17 cellular contexts compared by ENCODE assay signal in genomic region chr17:43129671-43130010, GRCh38. TPM values are rescaled to one million over a fixed set of nuclear protein-coding genes. Genes with fewer than 3 reads are reported as not detected.
DNase-seq lines count a peak whose midpoint lies in the region; ATAC-seq and TF ChIP-seq lines count a peak whose summit lies in the region.
"Had no signal": no experiment of that assay in that cellular context is flagged by ENCODE, and none has a peak within 500 bp of the region (broad histone marks: within the 10 kb centered on the region; RNA-seq: fewer than 3 reads in every experiment).

No MANE protein-coding gene starts in this region.

- H3K36me3 ChIP-seq in SK-N-MC (ENCODE audit: insufficient read depth, low read length) (peaks cover 9% of the 10 kb centered on the region; the same call in 1 of the 2 replicates), mucosa of stomach (ENCODE audit: control insufficient read depth, insufficient read depth, low read length) (no peaks in the 10 kb centered on the region), upper lobe of left lung (peaks cover 0 to 21% (median 9%) of the 10 kb centered on the region in 4 donors)

- no peaks in the 10 kb centered on the region for H3K9me3 ChIP-seq in SK-N-MC (ENCODE audit: low read depth, low read length)
- no peaks in the 10 kb centered on the region for H3K9me3 ChIP-seq in mucosa of stomach (ENCODE audit: control insufficient read depth, low read length)
- no peaks in the 10 kb centered on the region for H3K9me3 ChIP-seq in upper lobe of left lung
- H3K9me3 ChIP-seq: Peyer's patch, tibial nerve had no signal

- TF ChIP-seq CTCF in epithelial cell of esophagus (IDR thresholded peaks at IDR 0.05; ENCODE audit: insufficient read depth, low read depth, low read length, missing control alignments) (no peak), upper lobe of left lung (IDR thresholded peaks at IDR 0.05) (no peak)

- no peak for DNase-seq in SK-N-MC (ENCODE audit: low read depth, low spot score)
- peak; percentile 28 for DNase-seq in epithelial cell of esophagus (ENCODE audit: low read depth)
- DNase-seq in upper lobe of left lung: no peak
- no peak for DNase-seq in DMS 273 (lab: John Stamatoyannopoulos, UW; ENCODE audit: unreplicated experiment)
- no peak for DNase-seq in activated naive CD4-positive, alpha-beta T cell treated with anti-CD3 and anti-CD28 coated beads, Interleukin-2, amount 50 U/mL, for 72 hours (ENCODE audit: low spot score in 2 of 2)
- DNase-seq: activated CD4-positive, alpha-beta T cell treated with anti-CD3 and anti-CD28 coated beads, Interleukin-2, amount 50 U/mL, for 4 hours; activated T-cell treated with anti-CD3 and anti-CD28 coated beads, Interleukin-2, amount 50 U/mL, for 4 hours; C1 segment of cervical spinal cord; small intestine; SW 1271 had no signal

- H3K9ac ChIP-seq in SK-N-MC (ENCODE audit: insufficient read length): no peak overlapping the region
- peak overlapping the region; percentile 78 for H3K9ac ChIP-seq in mucosa of stomach (ENCODE audit: low read length)

- no peaks in the 10 kb centered on the region for H3K9me3 Mint-ChIP-seq in activated naive CD4-positive, alpha-beta T cell treated with anti-CD3 and anti-CD28 coated beads, Interleukin-2, amount 50 U/mL, for 72 hours
- H3K9me3 Mint-ChIP-seq: activated naive CD4-positive, alpha-beta T cell treated with anti-CD3 and anti-CD28 coated beads, Interleukin-2, amount 50 U/mL, for 24 hours; activated T-cell treated with anti-CD3 and anti-CD28 coated beads, Interleukin-2, amount 50 U/mL, for 4 hours had no signal

- H3K4me3 ChIP-seq in SK-N-MC (no peak overlapping the region), epithelial cell of esophagus (ENCODE audit: low read length) (peak overlapping the region; percentile 41), mucosa of stomach (ENCODE audit: low read length) (no peak overlapping the region), upper lobe of left lung (peak overlapping the region in 3 of 4 donors; percentile 20 to 37 (median 33))
- H3K4me3 ChIP-seq: hepatocyte, Peyer's patch, tibial nerve had no signal

- TF ChIP-seq EP300 in upper lobe of left lung (IDR thresholded peaks at IDR 0.05): no peak

- TF ChIP-seq POLR2A in upper lobe of left lung (IDR thresholded peaks at IDR 0.05): no peak

- ATAC-seq in upper lobe of left lung (ENCODE audit: low FRiP score in 2 of 2) (no peak), GM18907 (IDR thresholded peaks at IDR 0.05; ENCODE audit: unreplicated experiment) (no peak)
- no peak for ATAC-seq in activated naive CD4-positive, alpha-beta T cell treated with anti-CD3 and anti-CD28 coated beads, Interleukin-2, amount 50 U/mL, for 72 hours
- ATAC-seq: activated T-cell treated with anti-CD3 and anti-CD28 coated beads, Interleukin-2, amount 50 U/mL, for 4 hours; HCT116 had no signal

- H3K27me3 ChIP-seq in mucosa of stomach (ENCODE audit: control insufficient read depth, insufficient read depth, low read length) (no peaks in the 10 kb centered on the region), upper lobe of left lung (no peaks in the 10 kb centered on the region)
- H3K27me3 ChIP-seq: hepatocyte, Peyer's patch, tibial nerve had no signal

- H3K4me1 ChIP-seq in mucosa of stomach (ENCODE audit: control insufficient read depth, insufficient read depth, low read length): peaks cover 10% of the 10 kb centered on the region
- peaks cover 20 to 40% (median 25%) of the 10 kb centered on the region in 4 donors for H3K4me1 ChIP-seq in upper lobe of left lung

- peak overlapping the region in 1 of 2 donors; percentile 72 for H3K27ac Mint-ChIP-seq in activated naive CD4-positive, alpha-beta T cell treated with anti-CD3 and anti-CD28 coated beads, Interleukin-2, amount 50 U/mL, for 72 hours
- H3K27ac Mint-ChIP-seq: activated naive CD4-positive, alpha-beta T cell treated with anti-CD3 and anti-CD28 coated beads, Interleukin-2, amount 50 U/mL, for 24 hours had no signal

- H3K27ac ChIP-seq in SK-N-MC (peak overlapping the region; percentile 71), upper lobe of left lung (peak overlapping the region; percentile 55 to 82 (median 64))
- H3K27ac ChIP-seq: hepatocyte, tibial nerve had no signal

- H3K36me3 Mint-ChIP-seq in activated naive CD4-positive, alpha-beta T cell treated with anti-CD3 and anti-CD28 coated beads, Interleukin-2, amount 50 U/mL, for 72 hours: peaks cover 32 to 38% of the 10 kb centered on the region in 2 donors

- 35 to 39% methylated on average over 11 of the region's 11 CpGs for WGBS in upper lobe of left lung, 2 donors

RNA-seq across cellular contexts. Expression of gene BRCA1, which starts 4.5 kb away (rescaled TPM):
- total RNA-seq in upper lobe of left lung: 10 to 100 TPM in 3 of 6 donors, 1 to 10 TPM in 3; 4.3 to 15.7 (median 8.0) TPM
- 100 to 1,000 TPM in 1 of 2 donors, 10 to 100 TPM in 1; 74.0 to 126 TPM for total RNA-seq in activated naive CD4-positive, alpha-beta T cell treated with anti-CD3 and anti-CD28 coated beads, Interleukin-2, amount 50 U/mL, for 72 hours

RNA-seq across cellular contexts. Expression of gene NBR1, which starts 41.4 kb away (rescaled TPM):
- 10 to 100 TPM; 52.4 to 95.5 (median 76.5) TPM for total RNA-seq in upper lobe of left lung
- 10 to 100 TPM; 56.7 to 89.2 TPM for total RNA-seq in activated naive CD4-positive, alpha-beta T cell treated with anti-CD3 and anti-CD28 coated beads, Interleukin-2, amount 50 U/mL, for 72 hours

Comparison
In these comparisons a context has a peak if more than half of its experiments do, and no peak if none do; other contexts are left out.
1. H3K4me3 ChIP-seq: peak in epithelial cell of esophagus (single experiment) and upper lobe of left lung (3 of 4); none in SK-N-MC (single experiment) and mucosa of stomach (single experiment).
2. RNA of gene BRCA1, which starts 4.5 kb away (total RNA-seq): 74.0 to 126 TPM in activated naive CD4-positive, alpha-beta T cell treated with anti-CD3 and anti-CD28 coated beads, Interleukin-2, amount 50 U/mL, for 72 hours; 4.3 to 15.7 TPM in upper lobe of left lung; every median in the first group is over 4 times any median in the second.